19 cellular contexts compared by ENCODE assay signal in genomic region chr22:19914201-19914943, GRCh38.
"Had no signal": no experiment of that assay in that cellular context is flagged by ENCODE, and none has a peak within 500 bp of the region (broad histone marks: within the 10 kb centered on the region; RNA-seq: fewer than 3 reads in every experiment).

No MANE protein-coding gene starts in this region.

- H3K9me3 ChIP-seq: lower lobe of right lung, pancreas, prostate gland, right atrium auricular region, sigmoid colon, thoracic aorta, tibial nerve, upper lobe of left lung, uterus had no signal

- DNase-seq: effector memory CD8-positive, alpha-beta T cell; head of caudate nucleus; left ventricle myocardium superior; lower lobe of right lung; natural killer cell; occipital lobe; pancreas; sigmoid colon; spleen; stimulated activated CD4-positive, alpha-beta T cell treated with anti-CD3 and anti-CD28 coated beads, Interleukin-4, amount 100 ng/mL, for 4 hours; stimulated activated naive B cell treated with anti-CD40 and anti-IgM and Interleukin-4, amounts not matched to agents 10 μg/mL and 1 μg/mL and 100 μg/mL, for 72 hours; upper lobe of left lung; uterus had no signal

- H3K27ac Mint-ChIP-seq: effector memory CD8-positive, alpha-beta T cell; natural killer cell; stimulated activated naive B cell treated with anti-CD40 and anti-IgM and Interleukin-4, amounts not matched to agents 10 μg/mL and 1 μg/mL and 100 μg/mL, for 72 hours; stimulated activated naive CD8-positive, alpha-beta T cell treated with anti-CD3 and anti-CD28 coated beads, Interleukin-15, Interleukin-2, amounts not matched to agents 100 ng/mL and 50 ng/mL, for 24 hours had no signal

- ATAC-seq: effector memory CD8-positive, alpha-beta T cell; left ventricle myocardium superior; lower lobe of right lung; natural killer cell; pancreas; stimulated activated naive B cell treated with anti-CD40 and anti-IgM and Interleukin-4, amounts not matched to agents 10 μg/mL and 1 μg/mL and 100 μg/mL, for 72 hours had no signal

- H3K27me3 Mint-ChIP-seq: effector memory CD8-positive, alpha-beta T cell; stimulated activated naive B cell treated with anti-CD40 and anti-IgM and Interleukin-4, amounts not matched to agents 10 μg/mL and 1 μg/mL and 100 μg/mL, for 72 hours; stimulated activated naive CD8-positive, alpha-beta T cell treated with anti-CD3 and anti-CD28 coated beads, Interleukin-15, Interleukin-2, amounts not matched to agents 100 ng/mL and 50 ng/mL, for 24 hours had no signal

- H3K4me3 Mint-ChIP-seq: effector memory CD8-positive, alpha-beta T cell; natural killer cell; stimulated activated naive B cell treated with anti-CD40 and anti-IgM and Interleukin-4, amounts not matched to agents 10 μg/mL and 1 μg/mL and 100 μg/mL, for 72 hours; stimulated activated naive CD8-positive, alpha-beta T cell treated with anti-CD3 and anti-CD28 coated beads, Interleukin-15, Interleukin-2, amounts not matched to agents 100 ng/mL and 50 ng/mL, for 24 hours had no signal

- H3K36me3 ChIP-seq: uterus had no signal

- H3K27ac ChIP-seq: coronary artery, lower lobe of right lung, pancreas, right atrium auricular region, sigmoid colon, spleen, thoracic aorta, tibial nerve, upper lobe of left lung, uterus had no signal

- H3K9me3 Mint-ChIP-seq: effector memory CD8-positive, alpha-beta T cell; natural killer cell; stimulated activated naive CD8-positive, alpha-beta T cell treated with anti-CD3 and anti-CD28 coated beads, Interleukin-15, Interleukin-2, amounts not matched to agents 100 ng/mL and 50 ng/mL, for 24 hours had no signal
